In genomic region chr9:82320566-82320965, GRCh38 we compare ENCODE assay signal across 22 cellular contexts.
"Had no signal": no experiment of that assay in that cellular context is flagged by ENCODE, and none has a peak within 500 bp of the region (broad histone marks: within the 10 kb centered on the region; RNA-seq: fewer than 3 reads in every experiment).

No MANE protein-coding gene starts in this region.

- H3K79me2 ChIP-seq: parathyroid adenoma had no signal

- FAIRE-seq: urothelium cell line had no signal

- H3K36me3 ChIP-seq: gastroesophageal sphincter, stomach, suprapubic skin, tibial nerve, WERI-Rb-1 had no signal

- ATAC-seq: activated CD8-positive, alpha-beta T cell treated with anti-CD3 and anti-CD28 coated beads, Interleukin-2, amount 10 ng/mL, durations not matched to agents 7 days and 5 days; gastroesophageal sphincter; left cardiac atrium; right cardiac atrium had no signal

- H3K9ac ChIP-seq: parathyroid adenoma had no signal

- H3K27me3 ChIP-seq: gastroesophageal sphincter, stomach, suprapubic skin, tibial nerve had no signal

- H3K27ac ChIP-seq: gastroesophageal sphincter, parathyroid adenoma, stomach, suprapubic skin, tibial nerve, WERI-Rb-1 had no signal

- H3K4me1 ChIP-seq: gastroesophageal sphincter, parathyroid adenoma, stomach, suprapubic skin, tibial nerve had no signal

- H2AFZ ChIP-seq: parathyroid adenoma had no signal

- H3K4me3 ChIP-seq: gastroesophageal sphincter, stomach, suprapubic skin, tibial nerve had no signal

- DNase-seq: activated CD4-positive, alpha-beta T cell treated with anti-CD3 and anti-CD28 coated beads, Interleukin-2, amount 10 ng/mL, durations not matched to agents 7 days and 5 days; activated CD4-positive, CD25-positive, alpha-beta regulatory T cell treated with anti-CD3 and anti-CD28 coated beads, Interleukin-2, amount 50 U/mL, for 72 hours; activated CD8-positive, alpha-beta T cell treated with anti-CD3 and anti-CD28 coated beads, Interleukin-2, amount 10 ng/mL, durations not matched to agents 7 days and 5 days; activated gamma-delta T cell treated with Interleukin-2 at 50 U/mL for 16 hours; dermis blood vessel endothelial cell; effector CD8-positive, alpha-beta T cell; erythroblast; head of caudate nucleus; islet precursor cell; left cardiac atrium; nephron progenitor cell; right cardiac atrium; stimulated activated CD4-positive, alpha-beta T cell treated with anti-CD3 and anti-CD28 coated beads, Interleukin-12 subunit alpha, Interleukin-12 subunit beta, amount 100 ng/mL, for 4 hours; stomach; SW 1271; T-helper 2 cell; WERI-Rb-1 had no signal
